In genomic region chr1:156444407-156445001, GRCh38 we compare ENCODE assay signal across 9 cellular contexts.
DNase-seq lines count a peak whose midpoint lies in the region; ATAC-seq and TF ChIP-seq lines count a peak whose summit lies in the region.
"Had no signal": no experiment of that assay in that cellular context is flagged by ENCODE, and none has a peak within 500 bp of the region (broad histone marks: within the 10 kb centered on the region; RNA-seq: fewer than 3 reads in every experiment).

No MANE protein-coding gene starts in this region.

- DNase-seq in NCI-H2196 (lab: John Stamatoyannopoulos, UW; ENCODE audit: unreplicated experiment) (peak; percentile 9), NCI-H2196 treated with DMSO at 0.1 percent for 48 hours (lab: John Stamatoyannopoulos, UW; ENCODE audit: unreplicated experiment) (no peak), LNCaP clone FGC (ENCODE audit: low read depth) (no peak), kidney tubule cell (ENCODE audit: low spot score) (peak; percentile 33)
- peak; percentile 40 to 56 for DNase-seq in activated CD4-positive, alpha-beta T cell treated with anti-CD3 and anti-CD28 coated beads, Interleukin-2, amount 50 U/mL, for 48 hours
- DNase-seq: pancreas had no signal

- no peak overlapping the region for H3K4me3 ChIP-seq in LNCaP clone FGC (ENCODE audit: low read depth, low read length)
- H3K4me3 ChIP-seq: pancreas had no signal

- no peak overlapping the region for H3K27ac Mint-ChIP-seq in stimulated activated memory B cell treated with anti-CD40 and anti-IgM and Interleukin-4, amounts not matched to agents 10 μg/mL and 1 μg/mL and 100 μg/mL, for 72 hours

- no peak for ATAC-seq in HG03378 (IDR thresholded peaks at IDR 0.05; ENCODE audit: unreplicated experiment)
- no peak for ATAC-seq in stimulated activated memory B cell treated with anti-CD40 and anti-IgM and Interleukin-4, amounts not matched to agents 10 μg/mL and 1 μg/mL and 100 μg/mL, for 72 hours
- ATAC-seq in HG02885 (IDR thresholded peaks at IDR 0.05; ENCODE audit: poor library complexity, unreplicated experiment), result no peak

- no peaks in the 10 kb centered on the region for H3K36me3 Mint-ChIP-seq in stimulated activated memory B cell treated with anti-CD40 and anti-IgM and Interleukin-4, amounts not matched to agents 10 μg/mL and 1 μg/mL and 100 μg/mL, for 72 hours

- no peaks in the 10 kb centered on the region for H3K9me3 Mint-ChIP-seq in stimulated activated memory B cell treated with anti-CD40 and anti-IgM and Interleukin-4, amounts not matched to agents 10 μg/mL and 1 μg/mL and 100 μg/mL, for 72 hours

- H3K27me3 Mint-ChIP-seq in stimulated activated memory B cell treated with anti-CD40 and anti-IgM and Interleukin-4, amounts not matched to agents 10 μg/mL and 1 μg/mL and 100 μg/mL, for 72 hours, result peaks cover 80% of the 10 kb centered on the region

- H3K4me1 Mint-ChIP-seq in stimulated activated memory B cell treated with anti-CD40 and anti-IgM and Interleukin-4, amounts not matched to agents 10 μg/mL and 1 μg/mL and 100 μg/mL, for 72 hours, result peaks cover 7% of the 10 kb centered on the region

- TF ChIP-seq CTCF in LNCaP clone FGC (IDR thresholded peaks at IDR 0.05; ENCODE audit: control insufficient read depth, extremely low read depth, insufficient read depth), result peak; percentile 48

- no peak overlapping the region for H3K4me3 Mint-ChIP-seq in stimulated activated memory B cell treated with anti-CD40 and anti-IgM and Interleukin-4, amounts not matched to agents 10 μg/mL and 1 μg/mL and 100 μg/mL, for 72 hours

Comparison
In these comparisons a context has a peak if more than half of its experiments do, and no peak if none do; other contexts are left out.
1. DNase-seq: peak in NCI-H2196 (single experiment), activated CD4-positive, alpha-beta T cell treated with anti-CD3 and anti-CD28 coated beads, Interleukin-2, amount 50 U/mL, for 48 hours (2 of 2) and kidney tubule cell (single experiment); none in NCI-H2196 treated with DMSO at 0.1 percent for 48 hours (single experiment) and LNCaP clone FGC (single experiment).